ENCODE assay signal across 37 cellular contexts in the genomic region with DNA sequence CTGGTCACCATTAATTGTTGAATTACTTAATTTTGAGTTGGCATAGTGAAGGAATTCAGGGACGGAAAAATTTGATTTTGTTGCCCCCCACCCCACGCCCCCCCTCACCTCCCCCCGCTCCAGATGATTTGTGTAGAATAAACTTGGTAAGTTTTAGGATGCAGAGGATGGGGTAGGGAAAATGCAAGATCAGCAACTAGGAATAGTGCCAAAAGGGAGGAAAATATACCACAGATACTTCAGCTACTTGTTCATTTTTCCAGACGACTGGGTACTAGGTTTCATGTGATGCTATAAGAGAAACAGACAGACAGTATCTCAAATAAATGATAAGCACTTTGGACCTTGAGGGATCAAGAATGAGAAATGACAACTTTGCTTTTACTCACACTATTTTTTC.
"Had no signal": no experiment of that assay in that cellular context is flagged by ENCODE, and none has a peak within 500 bp of the region (broad histone marks: within the 10 kb centered on the region; RNA-seq: fewer than 3 reads in every experiment).

No MANE protein-coding gene starts in this region.

- H3K4me3 Mint-ChIP-seq: activated B cell treated with CpG ODN at 0.5 μM for 24 hours; activated CD4-positive, alpha-beta memory T cell treated with anti-CD3 and anti-CD28 coated beads for 36 hours; activated CD4-positive, alpha-beta T cell treated with anti-CD3 and anti-CD28 coated beads, Interleukin-2, amount 10 ng/mL, durations not matched to agents 24 days and 14 days; activated CD8-positive, alpha-beta T cell treated with anti-CD3 and anti-CD28 coated beads, Interleukin-2, amount 10 ng/mL, durations not matched to agents 7 days and 5 days; activated naive CD4-positive, alpha-beta T cell treated with anti-CD3 and anti-CD28 coated beads for 36 hours; activated naive CD8-positive, alpha-beta T cell treated with anti-CD3 and anti-CD28 coated beads for 36 hours; activated T-cell treated with anti-CD3 and anti-CD28 coated beads, Interleukin-2, amount 50 U/mL, for 4 hours; activated T-cell treated with anti-CD3 and anti-CD28 coated beads, Interleukin-2, amount 50 U/mL, for 72 hours; activated T-helper 1 cell treated with anti-CD3 and anti-CD28 coated beads, Interleukin-12 subunit alpha, Interleukin-12 subunit beta, Interleukin-2, Interleukin-4 antibody, amounts not matched to agents 30 ng/mL and 10 ng/mL and 1 ng/mL, durations not matched to agents 14 hours and 24 hours and 36 hours; activated T-helper 17 cell treated with anti-CD3 and anti-CD28 coated beads, Interleukin-2, amount 50 U/mL, for 72 hours; T-cell; T-helper 17 cell; T-helper 2 cell treated with Interferon-gamma antibody and Interleukin-4, amounts not matched to agents 5 μg/mL and 100 μg/mL, for 36 hours had no signal

- H3K36me3 Mint-ChIP-seq: activated CD4-positive, alpha-beta memory T cell treated with anti-CD3 and anti-CD28 coated beads for 36 hours; activated naive CD4-positive, alpha-beta T cell treated with anti-CD3 and anti-CD28 coated beads, Interleukin-2, amount 50 U/mL, for 72 hours; activated naive CD8-positive, alpha-beta T cell treated with anti-CD3 and anti-CD28 coated beads for 36 hours; T-cell had no signal

- H3K4me1 Mint-ChIP-seq: activated B cell treated with CpG ODN at 0.5 μM for 24 hours; activated CD4-positive, alpha-beta T cell treated with anti-CD3 and anti-CD28 coated beads, Interleukin-2, amount 10 ng/mL, durations not matched to agents 24 days and 14 days; activated naive CD8-positive, alpha-beta T cell treated with anti-CD3 and anti-CD28 coated beads for 36 hours; activated T-helper 17 cell treated with anti-CD3 and anti-CD28 coated beads, Interleukin-2, amount 50 U/mL, for 72 hours; T-cell; T-helper 17 cell had no signal

- H3K4me1 ChIP-seq: adrenal gland, body of pancreas, breast epithelium had no signal

- H3K27ac Mint-ChIP-seq: activated B cell treated with CpG ODN at 0.5 μM for 24 hours; activated CD4-positive, alpha-beta memory T cell treated with anti-CD3 and anti-CD28 coated beads for 36 hours; activated CD4-positive, alpha-beta T cell treated with anti-CD3 and anti-CD28 coated beads, Interleukin-2, amount 10 ng/mL, durations not matched to agents 24 days and 14 days; activated CD8-positive, alpha-beta T cell treated with anti-CD3 and anti-CD28 coated beads, Interleukin-2, amount 10 ng/mL, durations not matched to agents 7 days and 5 days; activated naive CD4-positive, alpha-beta T cell treated with anti-CD3 and anti-CD28 coated beads for 36 hours; activated naive CD4-positive, alpha-beta T cell treated with anti-CD3 and anti-CD28 coated beads, Interleukin-2, amount 50 U/mL, for 72 hours; activated naive CD8-positive, alpha-beta T cell treated with anti-CD3 and anti-CD28 coated beads for 36 hours; activated T-cell treated with anti-CD3 and anti-CD28 coated beads, Interleukin-2, amount 50 U/mL, for 72 hours; activated T-helper 1 cell treated with anti-CD3 and anti-CD28 coated beads, Interleukin-12 subunit alpha, Interleukin-12 subunit beta, Interleukin-2, Interleukin-4 antibody, amounts not matched to agents 30 ng/mL and 10 ng/mL and 1 ng/mL, durations not matched to agents 14 hours and 24 hours and 36 hours; activated T-helper 17 cell treated with anti-CD3 and anti-CD28 coated beads, Interleukin-2, amount 50 U/mL, for 72 hours; T-cell; T-helper 17 cell; T-helper 2 cell treated with Interferon-gamma antibody and Interleukin-4, amounts not matched to agents 5 μg/mL and 100 μg/mL, for 36 hours had no signal

- ATAC-seq: activated CD8-positive, alpha-beta T cell treated with anti-CD3 and anti-CD28 coated beads, Interleukin-2, amount 10 ng/mL, durations not matched to agents 7 days and 5 days; activated naive CD4-positive, alpha-beta T cell treated with anti-CD3 and anti-CD28 coated beads, Interleukin-2, amount 50 U/mL, for 72 hours; activated T-cell treated with anti-CD3 and anti-CD28 coated beads, Interleukin-2, amount 50 U/mL, for 4 hours; activated T-cell treated with anti-CD3 and anti-CD28 coated beads, Interleukin-2, amount 50 U/mL, for 72 hours; activated T-helper 17 cell treated with anti-CD3 and anti-CD28 coated beads, Interleukin-2, amount 50 U/mL, for 72 hours; body of pancreas; T-cell; T-helper 17 cell had no signal

- H3K27me3 ChIP-seq: adrenal gland, body of pancreas, brain microvascular endothelial cell, breast epithelium had no signal

- H3K27me3 Mint-ChIP-seq: activated B cell treated with CpG ODN at 0.5 μM for 24 hours; activated CD4-positive, alpha-beta memory T cell treated with anti-CD3 and anti-CD28 coated beads for 36 hours; activated CD4-positive, alpha-beta T cell treated with anti-CD3 and anti-CD28 coated beads, Interleukin-2, amount 10 ng/mL, durations not matched to agents 24 days and 14 days; activated naive CD8-positive, alpha-beta T cell treated with anti-CD3 and anti-CD28 coated beads for 36 hours; activated T-helper 17 cell treated with anti-CD3 and anti-CD28 coated beads, Interleukin-2, amount 50 U/mL, for 72 hours; T-cell; T-helper 17 cell had no signal

- H3K9me3 Mint-ChIP-seq: activated B cell treated with CpG ODN at 0.5 μM for 24 hours; activated CD4-positive, alpha-beta memory T cell treated with anti-CD3 and anti-CD28 coated beads for 36 hours; activated CD4-positive, alpha-beta T cell treated with anti-CD3 and anti-CD28 coated beads, Interleukin-2, amount 10 ng/mL, durations not matched to agents 24 days and 14 days; activated naive CD4-positive, alpha-beta T cell treated with anti-CD3 and anti-CD28 coated beads for 36 hours; activated naive CD4-positive, alpha-beta T cell treated with anti-CD3 and anti-CD28 coated beads, Interleukin-2, amount 50 U/mL, for 72 hours; activated naive CD8-positive, alpha-beta T cell treated with anti-CD3 and anti-CD28 coated beads for 36 hours; activated T-helper 1 cell treated with anti-CD3 and anti-CD28 coated beads, Interleukin-12 subunit alpha, Interleukin-12 subunit beta, Interleukin-2, Interleukin-4 antibody, amounts not matched to agents 30 ng/mL and 10 ng/mL and 1 ng/mL, durations not matched to agents 14 hours and 24 hours and 36 hours; activated T-helper 17 cell treated with anti-CD3 and anti-CD28 coated beads, Interleukin-2, amount 50 U/mL, for 72 hours; T-helper 2 cell treated with Interferon-gamma antibody and Interleukin-4, amounts not matched to agents 5 μg/mL and 100 μg/mL, for 36 hours had no signal

- H3K9me3 ChIP-seq: adrenal gland, body of pancreas, breast epithelium had no signal

- H3K36me3 ChIP-seq: adrenal gland, brain microvascular endothelial cell, breast epithelium had no signal

- H3K27ac ChIP-seq: adrenal gland, body of pancreas, brain microvascular endothelial cell, breast epithelium, VCaP had no signal

- FAIRE-seq: astrocyte, TTC549 had no signal

- H3K4me3 ChIP-seq: adrenal gland, body of pancreas, breast epithelium had no signal

- DNase-seq: activated B cell treated with CpG ODN at 0.5 μM for 24 hours; activated CD4-positive, alpha-beta memory T cell treated with anti-CD3 and anti-CD28 coated beads for 36 hours; activated CD4-positive, alpha-beta T cell treated with anti-CD3 and anti-CD28 coated beads for 4 hours; activated CD4-positive, alpha-beta T cell treated with anti-CD3 and anti-CD28 coated beads, Interleukin-2, amount 10 ng/mL, durations not matched to agents 24 days and 14 days; activated CD4-positive, alpha-beta T cell treated with anti-CD3 and anti-CD28 coated beads, Interleukin-2, amount 50 U/mL, for 1 hour; activated CD4-positive, alpha-beta T cell treated with anti-CD3 and anti-CD28 coated beads, Interleukin-2, amount 50 U/mL, for 4 hours; activated CD4-positive, CD25-positive, alpha-beta regulatory T cell treated with anti-CD3 and anti-CD28 coated beads, Interleukin-2, amount 50 U/mL, for 72 hours; activated CD8-positive, alpha-beta memory T cell treated with anti-CD3 and anti-CD28 coated beads for 24 hours; activated CD8-positive, alpha-beta memory T cell treated with anti-CD3 and anti-CD28 coated beads, Interleukin-2, amount 50 U/mL, for 4 hours; activated CD8-positive, alpha-beta T cell treated with anti-CD3 and anti-CD28 coated beads, Interleukin-2, amount 10 ng/mL, durations not matched to agents 7 days and 5 days; activated effector memory CD4-positive, alpha-beta T cell treated with anti-CD3 and anti-CD28 coated beads, Interleukin-2, amount 50 U/mL, for 16 hours; activated gamma-delta T cell treated with Interleukin-2 at 50 U/mL for 16 hours; activated naive CD4-positive, alpha-beta T cell; activated naive CD4-positive, alpha-beta T cell treated with anti-CD3 and anti-CD28 coated beads for 36 hours; activated naive CD4-positive, alpha-beta T cell treated with anti-CD3 and anti-CD28 coated beads, Interleukin-2, amount 50 U/mL, for 16 hours; activated naive CD8-positive, alpha-beta T cell treated with anti-CD3 and anti-CD28 coated beads for 36 hours; activated T-cell treated with anti-CD3 and anti-CD28 coated beads for 4 hours; activated T-cell treated with anti-CD3 and anti-CD28 coated beads, Interleukin-2, amount 50 U/mL, for 1 hour; activated T-cell treated with anti-CD3 and anti-CD28 coated beads, Interleukin-2, amount 50 U/mL, for 4 hours; activated T-cell treated with anti-CD3 and anti-CD28 coated beads, Interleukin-2, amount 50 U/mL, for 72 hours; adrenal gland; amniotic stem cell; aorta; body of pancreas; brain microvascular endothelial cell; central memory CD4-positive, alpha-beta T cell; T-cell; T-helper 17 cell; T-helper 9 cell had no signal
